ENCODE assay signal across 8 cellular contexts in the genomic region with DNA sequence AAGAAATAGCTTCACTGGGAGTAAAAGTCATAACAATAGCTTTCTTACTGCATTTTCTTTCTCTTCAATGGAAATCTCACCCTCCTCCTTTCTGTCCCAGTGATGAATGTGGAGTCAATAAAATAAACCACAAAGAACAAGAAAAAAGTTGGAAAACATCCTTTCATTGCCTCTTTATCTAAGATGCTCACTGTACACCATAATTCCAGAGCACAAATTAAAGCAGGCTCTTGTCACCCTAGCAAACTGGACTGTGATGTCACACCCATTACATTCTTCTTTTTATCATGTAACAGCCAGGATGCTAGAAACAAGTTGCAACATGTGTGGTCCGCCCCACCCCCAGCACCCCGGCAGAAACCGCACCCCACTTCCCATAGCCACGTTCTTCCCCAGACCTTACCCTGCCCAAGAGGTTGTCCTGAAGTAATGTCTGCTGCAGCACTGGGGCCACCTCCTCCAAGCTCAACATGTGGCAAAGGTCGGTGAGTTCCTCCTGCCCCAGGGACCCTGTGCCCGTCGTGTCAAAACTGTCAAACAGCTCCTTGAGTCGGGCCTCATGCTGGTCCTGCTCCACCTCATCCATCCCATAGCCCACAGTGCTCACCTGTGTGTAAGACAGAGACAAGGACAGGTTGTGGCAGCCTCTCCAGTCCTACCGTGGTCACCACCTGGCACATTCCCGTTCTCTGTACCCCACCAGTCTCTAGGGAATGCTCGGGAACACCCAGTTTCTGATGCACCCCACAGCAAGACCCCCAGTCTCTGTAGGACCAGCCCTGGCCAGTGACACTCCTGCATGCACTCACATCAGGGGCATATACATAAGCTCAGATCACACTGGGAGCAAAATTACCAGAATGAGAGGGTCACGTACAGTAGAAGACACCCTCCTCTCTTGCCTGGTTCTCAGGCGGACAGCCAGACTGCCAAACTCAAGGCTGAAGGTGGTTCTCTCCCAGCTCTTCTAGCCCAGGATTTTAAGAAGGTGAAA. TPM values are rescaled to one million over a fixed set of nuclear protein-coding genes. Genes with fewer than 3 reads are reported as not detected.
DNase-seq lines count a peak whose midpoint lies in the region; ATAC-seq and TF ChIP-seq lines count a peak whose summit lies in the region.

No MANE protein-coding gene starts in this region.

- H3K9ac ChIP-seq in BLaER1: peak overlapping the region; percentile 35; the same call in 1 of the 2 replicates

- CTCF ChIA-PET in activated CD8-positive, alpha-beta T cell treated with anti-CD3 and anti-CD28 coated beads, Interleukin-2, amount 10 ng/mL, durations not matched to agents 7 days and 5 days (lab: Charles Lee): interaction anchor here (0.5 to 16.3 kb wide), 10 partner anchors 8 to 969 kb away, joined by 3 to 204 read pairs (median 4); a partner anchor contains a TSS

- no peak for TF ChIP-seq CTCF in left ventricle myocardium inferior (IDR thresholded peaks at IDR 0.05; ENCODE audit: borderline replicate concordance)
- no peak for TF ChIP-seq CTCF in adrenal gland (IDR thresholded peaks at IDR 0.05)
- TF ChIP-seq CTCF in GM13977 (IDR thresholded peaks at IDR 0.05; ENCODE audit: extremely low read depth, insufficient read depth, missing control alignments): no peak

- H3K9me3 Mint-ChIP-seq in activated CD8-positive, alpha-beta T cell treated with anti-CD3 and anti-CD28 coated beads, Interleukin-2, amount 10 ng/mL, durations not matched to agents 7 days and 5 days (ENCODE audit: insufficient read depth): no peaks in the 10 kb centered on the region

- H3K27ac ChIP-seq in BLaER1 (peak overlapping the region; percentile 50), left ventricle myocardium inferior (replicated peaks) (no peak overlapping the region), adrenal gland (no peak overlapping the region)

- peaks cover 84% of the 10 kb centered on the region for H3K4me1 ChIP-seq in BLaER1
- peaks cover 45% of the 10 kb centered on the region for H3K4me1 ChIP-seq in left ventricle myocardium inferior
- peaks cover 3 to 8% of the 10 kb centered on the region in 2 donors for H3K4me1 ChIP-seq in adrenal gland (replicated peaks in 1 of 2)

- H3K27me3 Mint-ChIP-seq in activated CD8-positive, alpha-beta T cell treated with anti-CD3 and anti-CD28 coated beads, Interleukin-2, amount 10 ng/mL, durations not matched to agents 7 days and 5 days (ENCODE audit: low read depth): no peaks in the 10 kb centered on the region

- DNase-seq in activated CD8-positive, alpha-beta T cell treated with anti-CD3 and anti-CD28 coated beads, Interleukin-2, amount 10 ng/mL, durations not matched to agents 7 days and 5 days: peak; percentile 86
- DNase-seq in left ventricle myocardium inferior (peak; percentile 28), adrenal gland (no peak), GM13977 (ENCODE audit: low spot score) (no peak)

- peaks cover 54% of the 10 kb centered on the region for H3K36me3 Mint-ChIP-seq in activated CD8-positive, alpha-beta T cell treated with anti-CD3 and anti-CD28 coated beads, Interleukin-2, amount 10 ng/mL, durations not matched to agents 7 days and 5 days (ENCODE audit: low read depth)

- WGBS in adrenal gland, 4 donors: 69 to 76% (median 73%) methylated on average over 6 to 13 of the region's 13 CpGs

- H3K36me3 ChIP-seq in BLaER1 (peaks cover 51% of the 10 kb centered on the region), left ventricle myocardium inferior (no peaks in the 10 kb centered on the region), adrenal gland (replicated peaks in 1 of 2) (no peaks in the 10 kb centered on the region)

- in situ Hi-C loops in GM13977 (cut with MboI; ENCODE audit: low pct_unique_long_range_greater_than_20kb, low sequenced_read_pairs, unreplicated experiment): no loop called here

- peak overlapping the region; percentile 73 for H3K4me3 Mint-ChIP-seq in activated CD8-positive, alpha-beta T cell treated with anti-CD3 and anti-CD28 coated beads, Interleukin-2, amount 10 ng/mL, durations not matched to agents 7 days and 5 days

- H3K4me2 ChIP-seq in BLaER1: peak overlapping the region; percentile 75

- H3K27ac Mint-ChIP-seq in activated CD8-positive, alpha-beta T cell treated with anti-CD3 and anti-CD28 coated beads, Interleukin-2, amount 10 ng/mL, durations not matched to agents 7 days and 5 days: peak overlapping the region; percentile 94

- H3K4me1 Mint-ChIP-seq in activated CD8-positive, alpha-beta T cell treated with anti-CD3 and anti-CD28 coated beads, Interleukin-2, amount 10 ng/mL, durations not matched to agents 7 days and 5 days (ENCODE audit: low read depth): peaks cover 81% of the 10 kb centered on the region

- POLR2A ChIA-PET in activated CD8-positive, alpha-beta T cell treated with anti-CD3 and anti-CD28 coated beads, Interleukin-2, amount 10 ng/mL, durations not matched to agents 7 days and 5 days (lab: Charles Lee): interaction anchor here (0.7 to 3.5 kb wide), 8 partner anchors 9 to 38 kb away, joined by 3 to 29 read pairs (median 4); a partner anchor contains a TSS

- peak; percentile 22 for ATAC-seq in HG03460 (IDR thresholded peaks at IDR 0.05; ENCODE audit: unreplicated experiment)
- ATAC-seq in activated CD8-positive, alpha-beta T cell treated with anti-CD3 and anti-CD28 coated beads, Interleukin-2, amount 10 ng/mL, durations not matched to agents 7 days and 5 days: peak; percentile 68
- no peak for ATAC-seq in HG02884 (IDR thresholded peaks at IDR 0.05; ENCODE audit: unreplicated experiment)
- no peak for ATAC-seq in HG02970 (IDR thresholded peaks at IDR 0.05; ENCODE audit: low FRiP score, unreplicated experiment)

- TF ChIP-seq POLR2A in adrenal gland (IDR thresholded peaks at IDR 0.05): no peak

- H3K27me3 ChIP-seq in BLaER1 (no peaks in the 10 kb centered on the region), left ventricle myocardium inferior (ENCODE audit: low read depth) (no peaks in the 10 kb centered on the region), adrenal gland (no peaks in the 10 kb centered on the region)

- peak overlapping the region; percentile 11; the same call in 1 of the 2 replicates for H3K4me3 ChIP-seq in BLaER1
- H3K4me3 ChIP-seq in left ventricle myocardium inferior: no peak overlapping the region
- H3K4me3 ChIP-seq in adrenal gland: no peak overlapping the region

- H3K9me3 ChIP-seq in BLaER1: no peaks in the 10 kb centered on the region
- H3K9me3 ChIP-seq in left ventricle myocardium inferior (replicated peaks): no peaks in the 10 kb centered on the region
- no peaks in the 10 kb centered on the region for H3K9me3 ChIP-seq in adrenal gland (replicated peaks in 1 of 3)

- H4K20me1 ChIP-seq in BLaER1: peaks cover 72% of the 10 kb centered on the region

- intact Hi-C loops in left ventricle myocardium inferior (cut with micrococcal nuclease) (no loop called here), adrenal gland (cut with DNase I) (no loop called here)

RNA-seq across cellular contexts. Expression of a gene that starts 9.2 kb away (rescaled TPM):
- 100 to 1,000 TPM; 104 TPM for total RNA-seq in activated CD8-positive, alpha-beta T cell treated with anti-CD3 and anti-CD28 coated beads, Interleukin-2, amount 10 ng/mL, durations not matched to agents 7 days and 5 days
- total RNA-seq in left ventricle myocardium inferior (27.4 TPM), adrenal gland (10 to 100 TPM; 13.5 to 22.4 (median 19.5) TPM)
- 1 to 10 TPM; 3.0 to 8.7 (median 6.8) TPM for polyA plus RNA-seq in adrenal gland

RNA-seq across cellular contexts. Expression of a gene that starts 50.1 kb away (rescaled TPM):
- not detected for total RNA-seq in activated CD8-positive, alpha-beta T cell treated with anti-CD3 and anti-CD28 coated beads, Interleukin-2, amount 10 ng/mL, durations not matched to agents 7 days and 5 days
- total RNA-seq in left ventricle myocardium inferior (not detected), adrenal gland (under 1 TPM in 3 of 8 donors, not detected in 5; 0.34 to 0.46 (median 0.39) TPM)
- polyA plus RNA-seq in adrenal gland: under 1 TPM in 2 of 3 donors, not detected in 1; 0.10 to 0.42 TPM

Comparison
In these comparisons a context has a peak if more than half of its experiments do, and no peak if none do; other contexts are left out.
1. ATAC-seq: peak in HG03460 (single experiment) and activated CD8-positive, alpha-beta T cell treated with anti-CD3 and anti-CD28 coated beads, Interleukin-2, amount 10 ng/mL, durations not matched to agents 7 days and 5 days (single experiment); none in HG02884 (single experiment) and HG02970 (single experiment).
2. DNase-seq: peak in activated CD8-positive, alpha-beta T cell treated with anti-CD3 and anti-CD28 coated beads, Interleukin-2, amount 10 ng/mL, durations not matched to agents 7 days and 5 days (single experiment) and left ventricle myocardium inferior (single experiment); none in adrenal gland (0 of 7) and GM13977 (single experiment).